Comparison of ENCODE assay signal across 1 cellular context in the genomic region with DNA sequence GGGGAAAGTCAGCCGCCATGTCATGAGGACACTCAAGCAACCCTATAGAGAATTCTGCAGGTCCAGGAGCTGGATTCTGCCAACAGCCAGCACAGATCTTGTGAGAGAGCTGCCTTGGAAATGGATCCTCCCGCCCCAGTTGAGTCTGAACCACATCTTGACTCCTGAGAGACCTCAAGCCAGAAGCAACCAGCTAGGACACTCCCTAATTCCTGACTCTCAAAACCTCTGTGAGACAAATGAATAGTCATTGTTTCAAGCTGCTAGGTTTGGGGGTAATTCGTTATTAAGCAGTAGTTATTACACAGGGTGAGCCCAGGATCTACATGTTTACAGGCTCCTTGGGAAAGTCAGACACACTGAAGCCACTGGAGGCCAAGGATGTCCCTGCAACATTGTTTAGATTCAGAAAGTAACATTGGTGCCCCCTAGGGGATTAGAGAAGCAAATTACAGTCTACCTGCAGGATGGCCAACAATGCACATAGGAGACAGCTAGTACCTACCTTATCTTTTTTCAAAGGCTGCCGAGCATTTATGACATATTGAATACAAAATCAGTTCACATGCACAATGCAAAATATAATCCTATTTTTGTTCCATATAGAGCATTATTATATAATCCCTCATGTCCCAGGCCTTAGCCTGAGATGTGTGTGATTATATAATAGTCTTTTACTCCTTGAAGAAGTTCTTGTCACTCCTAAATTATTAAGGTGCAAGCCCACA.
TF ChIP-seq lines count a peak whose summit lies in the region.

No MANE protein-coding gene starts in this region.

TF ChIP-seq in GM23338, 12 proteins besides CTCF, POLR2A, EP300 and RAD21 (continued from another document):
- TF ChIP-seq, protein P1, sequence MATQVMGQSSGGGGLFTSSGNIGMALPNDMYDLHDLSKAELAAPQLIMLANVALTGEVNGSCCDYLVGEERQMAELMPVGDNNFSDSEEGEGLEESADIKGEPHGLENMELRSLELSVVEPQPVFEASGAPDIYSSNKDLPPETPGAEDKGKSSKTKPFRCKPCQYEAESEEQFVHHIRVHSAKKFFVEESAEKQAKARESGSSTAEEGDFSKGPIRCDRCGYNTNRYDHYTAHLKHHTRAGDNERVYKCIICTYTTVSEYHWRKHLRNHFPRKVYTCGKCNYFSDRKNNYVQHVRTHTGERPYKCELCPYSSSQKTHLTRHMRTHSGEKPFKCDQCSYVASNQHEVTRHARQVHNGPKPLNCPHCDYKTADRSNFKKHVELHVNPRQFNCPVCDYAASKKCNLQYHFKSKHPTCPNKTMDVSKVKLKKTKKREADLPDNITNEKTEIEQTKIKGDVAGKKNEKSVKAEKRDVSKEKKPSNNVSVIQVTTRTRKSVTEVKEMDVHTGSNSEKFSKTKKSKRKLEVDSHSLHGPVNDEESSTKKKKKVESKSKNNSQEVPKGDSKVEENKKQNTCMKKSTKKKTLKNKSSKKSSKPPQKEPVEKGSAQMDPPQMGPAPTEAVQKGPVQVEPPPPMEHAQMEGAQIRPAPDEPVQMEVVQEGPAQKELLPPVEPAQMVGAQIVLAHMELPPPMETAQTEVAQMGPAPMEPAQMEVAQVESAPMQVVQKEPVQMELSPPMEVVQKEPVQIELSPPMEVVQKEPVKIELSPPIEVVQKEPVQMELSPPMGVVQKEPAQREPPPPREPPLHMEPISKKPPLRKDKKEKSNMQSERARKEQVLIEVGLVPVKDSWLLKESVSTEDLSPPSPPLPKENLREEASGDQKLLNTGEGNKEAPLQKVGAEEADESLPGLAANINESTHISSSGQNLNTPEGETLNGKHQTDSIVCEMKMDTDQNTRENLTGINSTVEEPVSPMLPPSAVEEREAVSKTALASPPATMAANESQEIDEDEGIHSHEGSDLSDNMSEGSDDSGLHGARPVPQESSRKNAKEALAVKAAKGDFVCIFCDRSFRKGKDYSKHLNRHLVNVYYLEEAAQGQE (IDR thresholded peaks at IDR 0.05; ENCODE audit: unreplicated experiment) = no peak
- TF ChIP-seq ZNF114 (CRISPR knock-in tag; IDR thresholded peaks at IDR 0.05) = no peak
